ENCODE assay signal across 12 cellular contexts in genomic region chr17:5233492-5233891, GRCh38. TPM values are rescaled to one million over a fixed set of nuclear protein-coding genes. Genes with fewer than 3 reads are reported as not detected.
DNase-seq lines count a peak whose midpoint lies in the region; ATAC-seq and TF ChIP-seq lines count a peak whose summit lies in the region.
"Not testable (repeated sequence)": the region's sequence is repeated elsewhere in the genome, so short reads cannot be mapped to it uniquely, and the experiment has no call there.
"Had no signal": no experiment of that assay in that cellular context is flagged by ENCODE, and none has a peak within 500 bp of the region (broad histone marks: within the 10 kb centered on the region; RNA-seq: fewer than 3 reads in every experiment).

No MANE protein-coding gene starts in this region.

- not testable (repeated sequence) for TF ChIP-seq EP300 in tibial nerve (IDR thresholded peaks at IDR 0.05)

- CTCF ChIA-PET in activated B cell treated with CpG ODN at 0.5 μM for 24 hours (lab: Charles Lee): interaction anchor here (1.7 kb wide), 1 partner anchor 35 kb away, joined by 6 read pairs; no protein-coding TSS in a partner anchor

- 90 to 91% methylated on average over 7 of the region's 7 CpGs for WGBS in tibial nerve, 2 donors

- intact Hi-C loops in activated B cell treated with CpG ODN at 0.5 μM for 24 hours (cut with micrococcal nuclease): not testable (repeated sequence)

- H3K4me1 ChIP-seq in tibial nerve: not testable (repeated sequence)

- H3K27ac Mint-ChIP-seq in IgD-negative memory B cell (peak overlapping the region; percentile 47 to 98 (median 94)), activated B cell treated with CpG ODN at 0.5 μM for 24 hours (peak overlapping the region; percentile 98)
- H3K27ac Mint-ChIP-seq in endothelial cell (ENCODE audit: unreplicated experiment): not testable (repeated sequence)
- H3K27ac Mint-ChIP-seq in naive thymus-derived CD8-positive, alpha-beta T cell: peak overlapping the region in 7 of 10 donors; percentile 9 to 80 (median 65)

- ATAC-seq in activated B cell treated with CpG ODN at 0.5 μM for 24 hours (ENCODE audit: low read depth); naive thymus-derived CD8-positive, alpha-beta T cell: not testable (repeated sequence)

- DNase-seq in GM12865 (ENCODE audit: low read depth); activated B cell treated with CpG ODN at 0.5 μM for 24 hours; endothelial cell (ENCODE audit: low spot score); naive thymus-derived CD8-positive, alpha-beta T cell; tibial nerve (ENCODE audit: low spot score in 2 of 2): not testable (repeated sequence)

- H3K4me1 Mint-ChIP-seq in IgD-negative memory B cell (peaks cover 37 to 49% (median 45%) of the 10 kb centered on the region in 3 donors), activated B cell treated with CpG ODN at 0.5 μM for 24 hours (peaks cover 92% of the 10 kb centered on the region)
- not testable (repeated sequence) for H3K4me1 Mint-ChIP-seq in endothelial cell (ENCODE audit: unreplicated experiment)
- peaks cover 15 to 80% (median 43%) of the 10 kb centered on the region in 4 donors for H3K4me1 Mint-ChIP-seq in naive thymus-derived CD8-positive, alpha-beta T cell

- H3K36me3 Mint-ChIP-seq in IgD-negative memory B cell (peaks cover 30% of the 10 kb centered on the region), activated B cell treated with CpG ODN at 0.5 μM for 24 hours (ENCODE audit: low read depth) (peaks cover 23% of the 10 kb centered on the region)
- H3K36me3 Mint-ChIP-seq in endothelial cell (ENCODE audit: low read depth, unreplicated experiment); naive thymus-derived CD8-positive, alpha-beta T cell: not testable (repeated sequence)

- H3K27ac ChIP-seq in C4-2B (peak overlapping the region; percentile 77), tibial nerve (peak overlapping the region in 3 of 4 donors; percentile 42 to 67 (median 60))

- H3K4me3 ChIP-seq in GM12865 (ENCODE audit: low read depth, low read length) (peak overlapping the region; percentile 73), tibial nerve (peak overlapping the region in 2 of 4 donors; percentile 33 to 36)

- H3K9me3 ChIP-seq in tibial nerve: not testable (repeated sequence)

- not testable (repeated sequence) for H3K9me3 Mint-ChIP-seq in IgD-negative memory B cell; activated B cell treated with CpG ODN at 0.5 μM for 24 hours; endothelial cell (ENCODE audit: unreplicated experiment); naive thymus-derived CD8-positive, alpha-beta T cell

- H3K4me3 Mint-ChIP-seq in IgD-negative memory B cell (peak overlapping the region; percentile 96 to 99 (median 99)), activated B cell treated with CpG ODN at 0.5 μM for 24 hours (peak overlapping the region; percentile 87), endothelial cell (ENCODE audit: unreplicated experiment) (peak overlapping the region; percentile 63)
- H3K4me3 Mint-ChIP-seq in naive thymus-derived CD8-positive, alpha-beta T cell: peak overlapping the region in 1 of 10 donors; percentile 76

- peaks cover 0 to 44% (median 0%) of the 10 kb centered on the region in 3 donors for H3K36me3 ChIP-seq in tibial nerve

- POLR2A ChIA-PET in activated B cell treated with CpG ODN at 0.5 μM for 24 hours (lab: Charles Lee): interaction anchor here (0.6 to 10.8 kb wide), 4 partner anchors 11 to 35 kb away, joined by 4 to 130 read pairs (median 8); no protein-coding TSS in a partner anchor
- POLR2A ChIA-PET in naive thymus-derived CD8-positive, alpha-beta T cell (lab: Charles Lee): not testable (repeated sequence)

- not testable (repeated sequence) for TF ChIP-seq POLR2A in tibial nerve (IDR thresholded peaks at IDR 0.05)

- not testable (repeated sequence) for H3K27me3 Mint-ChIP-seq in IgD-negative memory B cell; activated B cell treated with CpG ODN at 0.5 μM for 24 hours; endothelial cell (ENCODE audit: unreplicated experiment); naive thymus-derived CD8-positive, alpha-beta T cell

- not testable (repeated sequence) for TF ChIP-seq CTCF in C4-2B (conservative IDR thresholded peaks at IDR 0.05); GM12865 (IDR thresholded peaks at IDR 0.05; ENCODE audit: insufficient read depth, low read depth, low read length, missing control alignments); activated B cell treated with CpG ODN at 0.5 μM for 24 hours (IDR thresholded peaks at IDR 0.05); endothelial cell (IDR thresholded peaks at IDR 0.05; ENCODE audit: unreplicated experiment); tibial nerve (IDR thresholded peaks at IDR 0.05)

- H3K27me3 ChIP-seq in tibial nerve: not testable (repeated sequence)

RNA-seq across cellular contexts. Expression of gene SCIMP, which starts 1.2 kb away (rescaled TPM):
- polyA plus RNA-seq in IgD-negative memory B cell: 325 TPM
- 23.4 and 24.5 TPM in 2 replicates for total RNA-seq in activated B cell treated with CpG ODN at 0.5 μM for 24 hours
- total RNA-seq in endothelial cell (ENCODE audit: unreplicated experiment): not detected
- 1 to 10 TPM; 2.3 to 2.8 TPM for total RNA-seq in naive thymus-derived CD8-positive, alpha-beta T cell
- polyA plus RNA-seq in naive thymus-derived CD8-positive, alpha-beta T cell: under 1 TPM; 0.11 to 0.72 (median 0.22) TPM
- 1 to 10 TPM in 3 of 4 donors, under 1 TPM in 1; 0.84 to 3.0 (median 1.5) TPM for total RNA-seq in tibial nerve
- total RNA-seq: G401, LHCN-M2, RPMI7951, SK-MEL-5 had no signal
- polyA plus RNA-seq: A549 had no signal

RNA-seq across cellular contexts. Expression of gene ZNF594, which starts 41.8 kb away (rescaled TPM):
- 2.1 TPM for polyA plus RNA-seq in IgD-negative memory B cell
- 20.4 and 26.8 TPM in 2 replicates for total RNA-seq in activated B cell treated with CpG ODN at 0.5 μM for 24 hours
- 11.6 TPM for total RNA-seq in endothelial cell (ENCODE audit: unreplicated experiment)
- 10 to 100 TPM; 32.4 to 32.5 TPM for total RNA-seq in naive thymus-derived CD8-positive, alpha-beta T cell
- polyA plus RNA-seq in naive thymus-derived CD8-positive, alpha-beta T cell: 1 to 10 TPM; 1.7 to 3.3 (median 3.3) TPM
- total RNA-seq in tibial nerve: 10 to 100 TPM; 19.6 to 37.2 (median 25.6) TPM

RNA-seq across cellular contexts. Expression of gene RABEP1, which starts 48.6 kb away (rescaled TPM):
- polyA plus RNA-seq in IgD-negative memory B cell: 62.9 TPM
- total RNA-seq in activated B cell treated with CpG ODN at 0.5 μM for 24 hours (63.5 and 67.5 TPM in 2 replicates), endothelial cell (ENCODE audit: unreplicated experiment) (64.8 TPM), tibial nerve (10 to 100 TPM; 45.7 to 61.8 (median 47.7) TPM)
- 10 to 100 TPM; 57.3 to 58.6 TPM for total RNA-seq in naive thymus-derived CD8-positive, alpha-beta T cell
- polyA plus RNA-seq in naive thymus-derived CD8-positive, alpha-beta T cell: 10 to 100 TPM; 23.5 to 32.7 (median 31.3) TPM
